Comparison of ENCODE assay signal across 8 cellular contexts in genomic region chr17:79188048-79188447, GRCh38.
A peak's percentile ranks its signal among the peaks of the same experiment; 100 is the strongest.
DNase-seq lines count a peak whose midpoint lies in the region; ATAC-seq and TF ChIP-seq lines count a peak whose summit lies in the region.

No MANE protein-coding gene starts in this region.

- intact Hi-C loops in activated CD4-positive, alpha-beta T cell treated with anti-CD3 and anti-CD28 coated beads for 36 hours (cut with DNase I, micrococcal nuclease) = loop anchor here (1.0 to 2.0 kb wide), 2 partner anchors 203 to 205 kb away; no protein-coding TSS in a partner anchor
- intact Hi-C loops in activated T-helper 2 cell treated with anti-CD3 and anti-CD28 coated beads, Interferon-gamma antibody, Interleukin-2, Interleukin-4, amounts not matched to agents 10 μg/mL and 5 μg/mL and 100 μg/mL, durations not matched to agents 14 hours and 24 hours and 36 hours (cut with micrococcal nuclease) = no loop called here

- ATAC-seq in activated CD4-positive, alpha-beta T cell treated with anti-CD3 and anti-CD28 coated beads for 36 hours = peak; percentile 63

- H3K36me3 Mint-ChIP-seq in activated CD4-positive, alpha-beta T cell treated with anti-CD3 and anti-CD28 coated beads for 36 hours (ENCODE audit: low read depth) = no peaks in the 10 kb centered on the region
- H3K36me3 Mint-ChIP-seq in activated T-helper 2 cell treated with anti-CD3 and anti-CD28 coated beads, Interferon-gamma antibody, Interleukin-2, Interleukin-4, amounts not matched to agents 10 μg/mL and 5 μg/mL and 100 μg/mL, durations not matched to agents 14 hours and 24 hours and 36 hours (ENCODE audit: low read depth) = no peaks in the 10 kb centered on the region

- CTCF ChIA-PET in activated CD4-positive, alpha-beta T cell treated with anti-CD3 and anti-CD28 coated beads for 36 hours (lab: Charles Lee) = interaction anchor here (0.9 to 1.3 kb wide), 2 partner anchors 158 to 204 kb away, joined by 3 to 7 read pairs; no protein-coding TSS in a partner anchor

- POLR2A ChIA-PET in activated CD4-positive, alpha-beta T cell treated with anti-CD3 and anti-CD28 coated beads for 36 hours (lab: Charles Lee) = no interaction called here

- H3K9me3 Mint-ChIP-seq in activated CD4-positive, alpha-beta T cell treated with anti-CD3 and anti-CD28 coated beads for 36 hours (ENCODE audit: low read depth) = no peaks in the 10 kb centered on the region
- no peaks in the 10 kb centered on the region for H3K9me3 Mint-ChIP-seq in activated T-helper 2 cell treated with anti-CD3 and anti-CD28 coated beads, Interferon-gamma antibody, Interleukin-2, Interleukin-4, amounts not matched to agents 10 μg/mL and 5 μg/mL and 100 μg/mL, durations not matched to agents 14 hours and 24 hours and 36 hours

- no peak overlapping the region for H3K27ac Mint-ChIP-seq in activated CD4-positive, alpha-beta T cell treated with anti-CD3 and anti-CD28 coated beads for 36 hours
- H3K27ac Mint-ChIP-seq in activated T-helper 2 cell treated with anti-CD3 and anti-CD28 coated beads, Interferon-gamma antibody, Interleukin-2, Interleukin-4, amounts not matched to agents 10 μg/mL and 5 μg/mL and 100 μg/mL, durations not matched to agents 14 hours and 24 hours and 36 hours = no peak overlapping the region

- peak; percentile 76 for TF ChIP-seq CTCF in epithelial cell of esophagus (IDR thresholded peaks at IDR 0.05; ENCODE audit: insufficient read depth, low read depth, low read length, missing control alignments)

- H3K4me3 ChIP-seq in epithelial cell of esophagus (ENCODE audit: low read length) = no peak overlapping the region

- peaks cover 3% of the 10 kb centered on the region for H3K4me1 Mint-ChIP-seq in activated CD4-positive, alpha-beta T cell treated with anti-CD3 and anti-CD28 coated beads for 36 hours
- no peaks in the 10 kb centered on the region for H3K4me1 Mint-ChIP-seq in activated T-helper 2 cell treated with anti-CD3 and anti-CD28 coated beads, Interferon-gamma antibody, Interleukin-2, Interleukin-4, amounts not matched to agents 10 μg/mL and 5 μg/mL and 100 μg/mL, durations not matched to agents 14 hours and 24 hours and 36 hours (ENCODE audit: low read depth)

- DNase-seq in activated CD4-positive, alpha-beta T cell treated with anti-CD3 and anti-CD28 coated beads for 36 hours = peak; percentile 51
- DNase-seq in activated CD4-positive, alpha-beta T cell treated with anti-CD3 and anti-CD28 coated beads for 1 hour = no peak
- DNase-seq in NCI-H524 (lab: John Stamatoyannopoulos, UW) = peak; percentile 58 to 82
- DNase-seq in epithelial cell of esophagus (ENCODE audit: low read depth) = peak; percentile 39
- peak; percentile 65 for DNase-seq in retina
- no peak for DNase-seq in activated T-helper 2 cell treated with anti-CD3 and anti-CD28 coated beads, Interferon-gamma antibody, Interleukin-2, Interleukin-4, amounts not matched to agents 10 μg/mL and 5 μg/mL and 100 μg/mL, durations not matched to agents 14 hours and 24 hours and 36 hours (ENCODE audit: low spot score)
- no peak for DNase-seq in stimulated activated CD4-positive, alpha-beta T cell treated with anti-CD3 and anti-CD28 coated beads, Interleukin-1b, Interleukin-23, amount 100 ng/mL, for 48 hours
- DNase-seq in T-helper 9 cell = no peak

- peaks cover 39% of the 10 kb centered on the region for H3K27me3 Mint-ChIP-seq in activated CD4-positive, alpha-beta T cell treated with anti-CD3 and anti-CD28 coated beads for 36 hours
- peaks cover 32% of the 10 kb centered on the region for H3K27me3 Mint-ChIP-seq in activated T-helper 2 cell treated with anti-CD3 and anti-CD28 coated beads, Interferon-gamma antibody, Interleukin-2, Interleukin-4, amounts not matched to agents 10 μg/mL and 5 μg/mL and 100 μg/mL, durations not matched to agents 14 hours and 24 hours and 36 hours (ENCODE audit: low read depth)

- H3K4me3 Mint-ChIP-seq in activated CD4-positive, alpha-beta T cell treated with anti-CD3 and anti-CD28 coated beads for 36 hours = no peak overlapping the region
- H3K4me3 Mint-ChIP-seq in activated T-helper 2 cell treated with anti-CD3 and anti-CD28 coated beads, Interferon-gamma antibody, Interleukin-2, Interleukin-4, amounts not matched to agents 10 μg/mL and 5 μg/mL and 100 μg/mL, durations not matched to agents 14 hours and 24 hours and 36 hours (ENCODE audit: low read depth) = no peak overlapping the region

Comparison
In these comparisons a context has a peak if more than half of its experiments do, and no peak if none do; other contexts are left out.
1. DNase-seq: peak in activated CD4-positive, alpha-beta T cell treated with anti-CD3 and anti-CD28 coated beads for 36 hours (single experiment), NCI-H524 (2 of 2), epithelial cell of esophagus (single experiment) and retina (single experiment); none in activated CD4-positive, alpha-beta T cell treated with anti-CD3 and anti-CD28 coated beads for 1 hour (single experiment), activated T-helper 2 cell treated with anti-CD3 and anti-CD28 coated beads, Interferon-gamma antibody, Interleukin-2, Interleukin-4, amounts not matched to agents 10 μg/mL and 5 μg/mL and 100 μg/mL, durations not matched to agents 14 hours and 24 hours and 36 hours (single experiment), stimulated activated CD4-positive, alpha-beta T cell treated with anti-CD3 and anti-CD28 coated beads, Interleukin-1b, Interleukin-23, amount 100 ng/mL, for 48 hours (single experiment) and T-helper 9 cell (single experiment).